8 cellular contexts compared by ENCODE assay signal in the genomic region with DNA sequence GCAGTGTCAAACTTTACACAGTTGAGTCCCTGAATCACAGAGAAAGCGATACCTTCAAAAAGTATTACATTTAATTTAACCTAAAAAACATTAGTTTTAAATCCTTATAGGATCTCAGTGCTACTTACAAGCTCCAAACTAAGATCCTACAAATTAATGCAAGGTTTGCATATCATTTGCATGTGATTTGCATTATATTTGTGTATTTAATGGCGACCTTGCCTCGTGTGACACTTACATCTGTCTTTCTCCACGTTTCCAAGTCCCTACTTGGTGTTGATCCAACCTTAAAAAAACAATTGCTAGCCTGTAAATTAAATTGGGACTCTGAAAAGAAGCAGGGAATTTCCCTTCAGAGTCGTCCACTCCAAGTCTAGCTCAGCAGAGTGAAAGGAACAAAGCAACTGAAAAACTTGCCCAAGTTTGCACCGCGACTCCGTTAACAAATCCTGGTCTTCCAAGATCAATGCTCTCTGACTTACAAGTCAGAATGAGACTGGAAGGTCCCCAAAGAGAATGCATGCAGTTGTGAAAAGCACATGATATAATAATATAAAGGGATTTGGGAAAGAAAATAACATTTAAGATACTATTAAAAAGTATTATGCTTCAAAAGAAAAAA. TPM values are rescaled to one million over a fixed set of nuclear protein-coding genes. Genes with fewer than 3 reads are reported as not detected.
DNase-seq lines count a peak whose midpoint lies in the region; ATAC-seq lines count a peak whose summit lies in the region.

No MANE protein-coding gene starts in this region.

- CTCF ChIA-PET in activated CD4-positive, alpha-beta T cell treated with anti-CD3 and anti-CD28 coated beads for 36 hours (lab: Charles Lee), result interaction anchor here (0.5 to 4.6 kb wide), 15 partner anchors 8 to 585 kb away, joined by 3 to 37 read pairs (median 4); a partner anchor contains a TSS

- no peaks in the 10 kb centered on the region for H3K27me3 Mint-ChIP-seq in activated CD4-positive, alpha-beta T cell treated with anti-CD3 and anti-CD28 coated beads for 36 hours
- H3K27me3 Mint-ChIP-seq in activated naive CD8-positive, alpha-beta T cell treated with anti-CD3 and anti-CD28 coated beads for 36 hours, result no peaks in the 10 kb centered on the region

- no peaks in the 10 kb centered on the region for H3K9me3 Mint-ChIP-seq in activated CD4-positive, alpha-beta T cell treated with anti-CD3 and anti-CD28 coated beads for 36 hours (ENCODE audit: low read depth)
- H3K9me3 Mint-ChIP-seq in activated naive CD8-positive, alpha-beta T cell treated with anti-CD3 and anti-CD28 coated beads for 36 hours, result no peaks in the 10 kb centered on the region

- no peaks in the 10 kb centered on the region for H3K36me3 Mint-ChIP-seq in activated CD4-positive, alpha-beta T cell treated with anti-CD3 and anti-CD28 coated beads for 36 hours (ENCODE audit: low read depth)
- H3K36me3 Mint-ChIP-seq in activated naive CD8-positive, alpha-beta T cell treated with anti-CD3 and anti-CD28 coated beads for 36 hours, result peaks cover 3% of the 10 kb centered on the region

- no peaks in the 10 kb centered on the region for H3K27me3 ChIP-seq in subcutaneous abdominal adipose tissue (ENCODE audit: control insufficient read depth in 5 of 5, insufficient read depth in 4 of 5, low read length in 5 of 5)

- no peak for ATAC-seq in activated CD4-positive, alpha-beta T cell treated with anti-CD3 and anti-CD28 coated beads for 36 hours

- no peak overlapping the region for H3K9ac ChIP-seq in subcutaneous abdominal adipose tissue (ENCODE audit: low read length in 5 of 5)

- intact Hi-C loops in activated CD4-positive, alpha-beta T cell treated with anti-CD3 and anti-CD28 coated beads for 36 hours (cut with DNase I, micrococcal nuclease), result loop anchor here (1.0 to 2.0 kb wide), 6 partner anchors 16 to 350 kb away; a partner anchor contains a TSS

- no peaks in the 10 kb centered on the region for H3K9me3 ChIP-seq in subcutaneous abdominal adipose tissue (ENCODE audit: control insufficient read depth in 5 of 5, low read length in 5 of 5)

- H3K4me3 Mint-ChIP-seq in activated CD4-positive, alpha-beta T cell treated with anti-CD3 and anti-CD28 coated beads for 36 hours, result peak overlapping the region; percentile 89
- peak overlapping the region; percentile 83 for H3K4me3 Mint-ChIP-seq in activated naive CD8-positive, alpha-beta T cell treated with anti-CD3 and anti-CD28 coated beads for 36 hours

- no peaks in the 10 kb centered on the region for H3K36me3 ChIP-seq in subcutaneous abdominal adipose tissue (ENCODE audit: control insufficient read depth in 5 of 5, insufficient read depth in 5 of 5, low read length in 5 of 5)

- peak overlapping the region; percentile 87 for H3K27ac Mint-ChIP-seq in activated CD4-positive, alpha-beta T cell treated with anti-CD3 and anti-CD28 coated beads for 36 hours
- H3K27ac Mint-ChIP-seq in activated naive CD8-positive, alpha-beta T cell treated with anti-CD3 and anti-CD28 coated beads for 36 hours, result peak overlapping the region; percentile 62

- no peak overlapping the region for H3K27ac ChIP-seq in subcutaneous abdominal adipose tissue (ENCODE audit: low read depth, low read length)

- H3K4me1 Mint-ChIP-seq in activated CD4-positive, alpha-beta T cell treated with anti-CD3 and anti-CD28 coated beads for 36 hours, result peaks cover 45% of the 10 kb centered on the region
- peaks cover 38% of the 10 kb centered on the region for H3K4me1 Mint-ChIP-seq in activated naive CD8-positive, alpha-beta T cell treated with anti-CD3 and anti-CD28 coated beads for 36 hours

- POLR2A ChIA-PET in activated CD4-positive, alpha-beta T cell treated with anti-CD3 and anti-CD28 coated beads for 36 hours (lab: Charles Lee), result interaction anchor here (0.5 to 3.1 kb wide), 14 partner anchors 10 to 147 kb away, joined by 3 to 28 read pairs (median 4); a partner anchor contains a TSS

- H3K4me3 ChIP-seq in subcutaneous abdominal adipose tissue (ENCODE audit: low read depth in 1 of 5, low read length in 5 of 5), result peak overlapping the region; percentile 61 to 85 (median 71)

- H3K4me1 ChIP-seq in subcutaneous abdominal adipose tissue (ENCODE audit: control insufficient read depth in 5 of 5, insufficient read depth in 5 of 5, low read length in 5 of 5), result peaks cover 0 to 25% (median 24%) of the 10 kb centered on the region in 5 donors

- no peak for DNase-seq in activated CD4-positive, alpha-beta T cell treated with anti-CD3 and anti-CD28 coated beads for 36 hours
- DNase-seq in activated CD4-positive, alpha-beta T cell treated with anti-CD3 and anti-CD28 coated beads, Interleukin-2, amount 50 U/mL, for 4 hours, result no peak
- DNase-seq in activated naive CD8-positive, alpha-beta T cell treated with anti-CD3 and anti-CD28 coated beads for 36 hours, result no peak
- DNase-seq in left kidney (ENCODE audit: low read depth, low spot score) (peak; percentile 11), ecto neural progenitor cell (ENCODE audit: low spot score) (no peak), retina (no peak), dedifferentiated amniotic fluid mesenchymal stem cell (ENCODE audit: extremely low spot score) (no peak)

RNA-seq across cellular contexts. Expression of a gene that starts 0.7 kb away (rescaled TPM):
- 10 to 100 TPM; 14.1 to 15.4 TPM for total RNA-seq in activated CD4-positive, alpha-beta T cell treated with anti-CD3 and anti-CD28 coated beads for 36 hours
- total RNA-seq in activated naive CD8-positive, alpha-beta T cell treated with anti-CD3 and anti-CD28 coated beads for 36 hours, result 10 to 100 TPM; 16.2 to 16.4 TPM

RNA-seq across cellular contexts. Expression of a gene that starts 23.8 kb away (rescaled TPM):
- total RNA-seq in activated CD4-positive, alpha-beta T cell treated with anti-CD3 and anti-CD28 coated beads for 36 hours, result 10 to 100 TPM; 63.5 to 93.0 TPM
- 10 to 100 TPM; 65.9 to 67.2 TPM for total RNA-seq in activated naive CD8-positive, alpha-beta T cell treated with anti-CD3 and anti-CD28 coated beads for 36 hours

RNA-seq across cellular contexts. Expression of a gene that starts 56.9 kb away (rescaled TPM):
- total RNA-seq in activated CD4-positive, alpha-beta T cell treated with anti-CD3 and anti-CD28 coated beads for 36 hours, result 10 to 100 TPM; 43.9 to 59.4 TPM
- 10 to 100 TPM; 58.6 to 63.8 TPM for total RNA-seq in activated naive CD8-positive, alpha-beta T cell treated with anti-CD3 and anti-CD28 coated beads for 36 hours
